19 cellular contexts compared by ENCODE assay signal in the genomic region with DNA sequence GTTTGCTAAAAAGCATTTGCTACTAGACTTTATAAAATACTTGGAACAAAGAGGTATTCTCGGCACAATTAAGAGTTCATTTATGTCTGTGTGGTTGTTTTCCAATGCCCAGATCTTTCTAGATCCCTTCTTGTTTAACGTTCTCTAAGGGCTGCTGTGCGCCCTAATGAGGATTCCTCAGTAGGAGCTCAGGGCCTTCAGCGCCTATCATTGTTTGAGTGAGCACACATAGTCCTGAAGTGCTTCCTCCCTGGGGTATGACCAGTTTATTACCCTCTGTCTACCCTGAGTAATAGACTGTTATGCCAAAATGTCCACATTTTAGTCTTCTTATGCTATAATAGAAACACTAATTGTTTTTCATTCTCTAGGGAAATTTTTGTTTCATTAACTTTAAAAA.
DNase-seq lines count a peak whose midpoint lies in the region; ATAC-seq, FAIRE-seq and TF ChIP-seq lines count a peak whose summit lies in the region.
"Had no signal": no experiment of that assay in that cellular context is flagged by ENCODE, and none has a peak within 500 bp of the region (broad histone marks: within the 10 kb centered on the region; RNA-seq: fewer than 3 reads in every experiment).

No MANE protein-coding gene starts in this region.

- ATAC-seq in HG03571 (IDR thresholded peaks at IDR 0.05; ENCODE audit: unreplicated experiment), result no peak
- ATAC-seq: left lobe of liver had no signal

- 74 to 76% methylated on average over 4 of the region's 4 CpGs for WGBS in lower leg skin, 2 donors

- H3K4me3 ChIP-seq in dorsolateral prefrontal cortex, result no peak overlapping the region
- H3K4me3 ChIP-seq in lower leg skin (ENCODE audit: low read depth, poor library complexity, severe bottlenecking), result no peak overlapping the region
- H3K4me3 ChIP-seq: thyroid gland had no signal

- H3K9me3 Mint-ChIP-seq in osteocyte (ENCODE audit: unreplicated experiment), result peaks cover 5% of the 10 kb centered on the region

- TF ChIP-seq CTCF in dorsolateral prefrontal cortex (IDR thresholded peaks at IDR 0.05 in 54 of 56, conservative IDR thresholded peaks at IDR 0.05 in 2 of 56; ENCODE audit: low read depth in 1 of 56, partially characterized antibody in 56 of 56) (no peak), osteocyte (IDR thresholded peaks at IDR 0.05) (no peak), lower leg skin (IDR thresholded peaks at IDR 0.05) (no peak)

- H3K27ac Mint-ChIP-seq in osteocyte (ENCODE audit: unreplicated experiment), result peak overlapping the region; percentile 14

- peaks cover 5% of the 10 kb centered on the region for H3K36me3 Mint-ChIP-seq in osteocyte (ENCODE audit: unreplicated experiment)

- no peak for FAIRE-seq in RCC 7860 (lab: Jason Lieb, UNC)

- peak overlapping the region in 34 of 59 donors; percentile 1 to 77 (median 40) for H3K27ac ChIP-seq in dorsolateral prefrontal cortex
- H3K27ac ChIP-seq: 22Rv1, neutrophil, thyroid gland had no signal

- no peaks in the 10 kb centered on the region for H3K27me3 ChIP-seq in dorsolateral prefrontal cortex
- H3K27me3 ChIP-seq: neutrophil, thyroid gland had no signal

- intact Hi-C loops in dorsolateral prefrontal cortex (cut with DNase I) (loop anchor here in 1 of 2 donors (10.0 kb wide), 1 partner anchor 208 kb away; the partner anchor contains the start of gene XPR1), lower leg skin (cut with DNase I; ENCODE audit: low total_unique reads) (no loop called here)

- no peak for TF ChIP-seq POLR2A in lower leg skin (IDR thresholded peaks at IDR 0.05)

- DNase-seq in DMS53 (lab: John Stamatoyannopoulos, UW) (peak; percentile 36), DMS53 treated with DMSO at 0.1 percent for 48 hours (lab: John Stamatoyannopoulos, UW; ENCODE audit: unreplicated experiment) (no peak), NCI-H2029 treated with DMSO at 0.1 percent for 48 hours (lab: John Stamatoyannopoulos, UW) (peak; percentile 54), dorsolateral prefrontal cortex (no peak), osteocyte (ENCODE audit: extremely low spot score, unreplicated experiment) (no peak), lower leg skin (ENCODE audit: low spot score in 2 of 2) (no peak), RCC 7860 (ENCODE audit: low spot score) (no peak)
- DNase-seq: activated T-cell treated with anti-CD3 and anti-CD28 coated beads, Interleukin-2, amount 50 U/mL, for 48 hours; COR-L47; effector memory CD4-positive, alpha-beta T cell; HCEC 1CT; NCI-H1105 treated with DMSO at 0.1 percent for 48 hours; stimulated activated CD4-positive, alpha-beta T cell treated with anti-CD3 and anti-CD28 coated beads, Interleukin-15, amount 100 ng/mL, for 24 hours; T-helper 1 cell; thyroid gland had no signal

- peaks cover 17% of the 10 kb centered on the region for H3K4me1 Mint-ChIP-seq in osteocyte (ENCODE audit: unreplicated experiment)

- no peak overlapping the region for H3K4me3 Mint-ChIP-seq in osteocyte (ENCODE audit: unreplicated experiment)

- H3K27me3 Mint-ChIP-seq in osteocyte (ENCODE audit: unreplicated experiment), result no peaks in the 10 kb centered on the region

Comparison
In these comparisons a context has a peak if more than half of its experiments do, and no peak if none do; other contexts are left out.
1. DNase-seq: peak in DMS53 (single experiment) and NCI-H2029 treated with DMSO at 0.1 percent for 48 hours (single experiment); none in DMS53 treated with DMSO at 0.1 percent for 48 hours (single experiment), dorsolateral prefrontal cortex (0 of 10), osteocyte (single experiment), lower leg skin (0 of 2) and RCC 7860 (single experiment).